ENCODE assay signal across 8 cellular contexts in the genomic region with DNA sequence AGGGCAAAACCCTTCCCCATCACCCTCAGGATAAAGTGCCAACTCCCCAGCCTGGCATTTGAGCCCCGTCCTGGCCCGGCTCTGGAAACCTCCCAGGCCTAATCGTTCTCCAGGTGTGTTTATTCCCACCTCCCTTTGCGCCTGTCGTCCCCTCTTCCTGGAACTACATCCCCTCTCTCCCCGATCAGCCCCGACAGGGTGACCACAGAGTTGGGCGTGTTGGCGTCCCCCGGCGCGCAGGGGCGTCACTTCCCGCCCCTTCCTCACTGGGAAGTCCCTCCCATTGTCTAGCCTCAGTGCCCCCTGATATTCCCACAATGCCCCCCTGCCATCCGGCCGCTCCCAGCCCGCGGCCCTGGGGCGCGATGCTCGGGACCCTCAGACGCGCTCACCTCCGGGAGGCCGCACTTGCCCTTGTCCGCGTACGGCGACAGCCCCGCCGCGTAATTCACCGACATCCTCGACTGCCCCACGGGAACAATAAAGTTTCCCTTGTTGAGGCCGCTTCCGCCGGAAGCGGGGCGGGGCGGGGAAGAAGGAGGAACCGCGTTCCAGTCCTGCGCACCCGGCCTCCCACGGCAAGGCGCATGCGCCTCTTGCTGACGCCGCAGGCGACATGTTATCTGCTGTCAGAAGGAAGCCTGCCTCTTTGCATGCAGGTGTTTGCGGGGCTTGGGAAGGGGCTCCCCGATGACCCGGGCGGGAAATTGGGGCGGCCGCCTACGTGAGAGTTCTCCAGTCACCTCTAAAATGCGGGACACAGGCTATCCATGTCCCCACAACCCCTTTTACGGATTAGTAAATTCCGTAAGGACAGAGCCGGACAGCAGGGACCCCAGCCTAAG. TPM values are rescaled to one million over a fixed set of nuclear protein-coding genes. Genes with fewer than 3 reads are reported as not detected.
DNase-seq lines count a peak whose midpoint lies in the region; ATAC-seq and TF ChIP-seq lines count a peak whose summit lies in the region.

A gene (plus strand): TSS at position 608 of the 845 bp plus-strand sequence. CDS start 3,737 bp downstream, outside the sequence.
A gene (minus strand): TSS at position 482 of the 845 bp plus-strand sequence. CDS start 24 bp downstream, at position 458.

- peaks cover 4% of the 10 kb centered on the region; the same call in 1 of the 2 replicates for H3K9me1 ChIP-seq in IMR-90 (ENCODE audit: insufficient read depth, low read length)

- H3K4me1 ChIP-seq in IMR-90 (ENCODE audit: control insufficient read depth, insufficient read depth, low read length): 0 out of 2 replicates have a peak, but pooled peaks cover 1% of the 10 kb centered on the region
- H3K4me1 ChIP-seq in PC-3 (ENCODE audit: insufficient read depth, low read length): peaks cover 8% of the 10 kb centered on the region; the same call in 1 of the 2 replicates

- no peak within 1 kb of the TSS for H3K18ac ChIP-seq in IMR-90 (ENCODE audit: low read depth, low read length)

- H3K9me3 ChIP-seq in IMR-90 (ENCODE audit: control insufficient read depth, insufficient read depth, low read length) (no peaks in the 10 kb centered on the region), PC-3 (ENCODE audit: low read length) (no peaks in the 10 kb centered on the region)

- TF ChIP-seq POLR2A in IMR-90 (IDR thresholded peaks at IDR 0.05; ENCODE audit: low read depth, low read length): peak; percentile 54; the same call in 1 of the 2 replicates

- no peak within 1 kb of the TSS; the same call in 2 of the 3 replicates for H2BK15ac ChIP-seq in IMR-90 (ENCODE audit: low read depth, low read length)

- peak within 1 kb of the TSS; percentile 73; the same call in 1 of the 2 replicates for H2BK120ac ChIP-seq in IMR-90 (ENCODE audit: low read depth, low read length)

- H3K9ac ChIP-seq in IMR-90 (ENCODE audit: low read depth, low read length) (peak within 1 kb of the TSS; percentile 80), PC-3 (ENCODE audit: low read length) (peak within 1 kb of the TSS; percentile 80)

- dilution Hi-C loops in IMR-90 (cut with HindIII; ENCODE audit: low sequenced_read_pairs, unreplicated experiment): no loop called here

- peak within 1 kb of the TSS; percentile 86 for H3K56ac ChIP-seq in IMR-90 (ENCODE audit: extremely low read depth, insufficient read depth, low read length)

- H3K4me2 ChIP-seq in IMR-90 (ENCODE audit: low read depth, low read length): peak within 1 kb of the TSS; percentile 71
- peak within 1 kb of the TSS; percentile 79 for H3K4me2 ChIP-seq in PC-3 (ENCODE audit: low read length)

- H3K23ac ChIP-seq in IMR-90 (ENCODE audit: low read depth, low read length): peak within 1 kb of the TSS; percentile 74; the same call in 1 of the 2 replicates

- H4K8ac ChIP-seq in IMR-90 (ENCODE audit: low read depth in 2 of 2, low read length in 2 of 2): peak within 1 kb of the TSS; percentile 90 to 94

- H4K20me1 ChIP-seq in IMR-90 (ENCODE audit: insufficient read depth, low read length): no peaks in the 10 kb centered on the region
- no peaks in the 10 kb centered on the region for H4K20me1 ChIP-seq in PC-3 (ENCODE audit: low read length)

- DNase-seq in COR-L47 (lab: John Stamatoyannopoulos, UW): peak; percentile 93
- DNase-seq in IMR-90: peak; percentile 95
- DNase-seq in PC-3: peak; percentile 93
- peak; percentile 95 for DNase-seq in activated T-cell treated with anti-CD3 and anti-CD28 coated beads, Interleukin-2, amount 50 U/mL, for 1 hour
- DNase-seq in epithelial cell of proximal tubule (ENCODE audit: low read depth): peak; percentile 55
- peak; percentile 97 for DNase-seq in mucosa of gallbladder (ENCODE audit: low spot score)
- DNase-seq in stimulated activated CD8-positive, alpha-beta memory T cell treated with anti-CD3 and anti-CD28 coated beads, Interleukin-4, amount 100 ng/mL, for 1 hour (ENCODE audit: low read depth in 2 of 2, low spot score in 1 of 2): peak; percentile 87 to 95

- H3K14ac ChIP-seq in IMR-90 (replicated peaks; ENCODE audit: low read depth, low read length): peak within 1 kb of the TSS; percentile 88

- peak within 1 kb of the TSS; percentile 96 for H2AK9ac ChIP-seq in IMR-90 (replicated peaks; ENCODE audit: low read depth, low read length, poor library complexity)

- H3K4ac ChIP-seq in IMR-90 (ENCODE audit: low read depth, low read length): peak within 1 kb of the TSS; percentile 85

- H2BK20ac ChIP-seq in IMR-90 (ENCODE audit: low read depth, low read length): no peak within 1 kb of the TSS

- WGBS in IMR-90 (ENCODE audit: extremely low coverage in 2 of 2, insufficient read length in 1 of 2), 2 experiments: 0% methylated on average over 7 of the region's 62 CpGs; no CpG with 5 or more reads in 1 of the 2 experiments

- H3K27me3 ChIP-seq in IMR-90 (ENCODE audit: control insufficient read depth, insufficient read depth, low read length): no peaks in the 10 kb centered on the region
- H3K27me3 ChIP-seq in PC-3 (ENCODE audit: low read length): no peaks in the 10 kb centered on the region

- in situ Hi-C loops in IMR-90 (cut with MboI; ENCODE audit: low sequenced_read_pairs): no loop called here

- peak within 1 kb of the TSS; percentile 63 for H4K91ac ChIP-seq in IMR-90 (ENCODE audit: insufficient read depth, low read depth, low read length)

- CTCF ChIA-PET in IMR-90 (lab: Yijun Ruan, JAX) (no interaction called here), PC-3 (lab: Charles Lee) (no interaction called here)

- intact Hi-C loops in IMR-90 (cut with micrococcal nuclease) (no loop called here), PC-3 (cut with micrococcal nuclease) (no loop called here)

- H3K27ac ChIP-seq in IMR-90 (ENCODE audit: insufficient read depth, low read length) (peak within 1 kb of the TSS; percentile 84), PC-3 (ENCODE audit: low read length) (peak within 1 kb of the TSS; percentile 45)

- H2BK5ac ChIP-seq in IMR-90 (ENCODE audit: low read depth, low read length, poor library complexity, severe bottlenecking): peak within 1 kb of the TSS; percentile 90

- peaks cover 10% of the 10 kb centered on the region for H3K36me3 ChIP-seq in IMR-90 (ENCODE audit: control insufficient read depth, insufficient read depth, low read length)
- H3K36me3 ChIP-seq in PC-3 (ENCODE audit: low read depth, low read length): no peaks in the 10 kb centered on the region

- BruUV-seq in IMR-90 (replicated peaks; lab: Mats Ljungman, UMichigan): no TSS peak
- TSS peak; percentile 71 for BruUV-seq in PC-3 (replicated peaks; lab: Mats Ljungman, UMichigan)

- peak; percentile 62 for ATAC-seq in GM21381 (IDR thresholded peaks at IDR 0.05; ENCODE audit: unreplicated experiment)
- peak; percentile 94 for ATAC-seq in IMR-90 (ENCODE audit: low read depth)
- peak; percentile 75 for ATAC-seq in PC-3

- H3K4me3 ChIP-seq in IMR-90 (ENCODE audit: insufficient read depth, low read depth, low read length): peak within 1 kb of the TSS; percentile 75
- H3K4me3 ChIP-seq in PC-3 (ENCODE audit: low read length): peak within 1 kb of the TSS; percentile 93
- H3K4me3 ChIP-seq in epithelial cell of proximal tubule (ENCODE audit: low read depth, low read length): peak within 1 kb of the TSS; percentile 100

- no peak for TF ChIP-seq CTCF in IMR-90 (conservative IDR thresholded peaks at IDR 0.05; ENCODE audit: low read depth, low read length)
- no peak for TF ChIP-seq CTCF in PC-3 (conservative IDR thresholded peaks at IDR 0.05; ENCODE audit: low read depth, low read length)
- TF ChIP-seq CTCF in epithelial cell of proximal tubule (conservative IDR thresholded peaks at IDR 0.05; ENCODE audit: low read depth, low read length): no peak

- no peaks in the 10 kb centered on the region for H3K9me2 ChIP-seq in PC-3 (replicated peaks; ENCODE audit: low read length)

- H2AK5ac ChIP-seq in IMR-90 (ENCODE audit: low read depth, low read length): peak within 1 kb of the TSS; percentile 83

- POLR2A ChIA-PET in IMR-90 (lab: Charles Lee; ENCODE audit: unreplicated experiment) (no interaction called here), PC-3 (lab: Charles Lee; ENCODE audit: unreplicated experiment) (no interaction called here)

- peaks cover 12% of the 10 kb centered on the region for H3K79me2 ChIP-seq in PC-3 (ENCODE audit: low read length)

- peak within 1 kb of the TSS; percentile 100 for H2AFZ ChIP-seq in IMR-90 (replicated peaks; ENCODE audit: low read length, poor library complexity)
- H2AFZ ChIP-seq in PC-3 (ENCODE audit: low read length): peak within 1 kb of the TSS; percentile 81

- TF ChIP-seq RAD21 in IMR-90 (IDR thresholded peaks at IDR 0.05; ENCODE audit: low read length): no peak

- no peaks in the 10 kb centered on the region for H3F3A ChIP-seq in PC-3 (ENCODE audit: low read length, unreplicated experiment)

- peaks cover 11 to 28% of the 10 kb centered on the region in 2 experiments for H3K79me1 ChIP-seq in IMR-90 (ENCODE audit: low read depth in 1 of 2, low read length in 2 of 2)

- H4K5ac ChIP-seq in IMR-90 (ENCODE audit: low read depth, low read length): peak within 1 kb of the TSS; percentile 76

TF ChIP-seq in IMR-90, 13 proteins besides CTCF, POLR2A, EP300 and RAD21 (continues in another document):
- TF ChIP-seq BHLHE40 (IDR thresholded peaks at IDR 0.05; ENCODE audit: low read depth, low read length) (no peak), MAFK (IDR thresholded peaks at IDR 0.05; ENCODE audit: low read depth, low read length) (no peak), RCOR1 (IDR thresholded peaks at IDR 0.05; ENCODE audit: insufficient replicate concordance, low read length) (no peak), CHD1 (IDR thresholded peaks at IDR 0.05; ENCODE audit: low read depth, low read length) (no peak)
- TF ChIP-seq, protein P1, sequence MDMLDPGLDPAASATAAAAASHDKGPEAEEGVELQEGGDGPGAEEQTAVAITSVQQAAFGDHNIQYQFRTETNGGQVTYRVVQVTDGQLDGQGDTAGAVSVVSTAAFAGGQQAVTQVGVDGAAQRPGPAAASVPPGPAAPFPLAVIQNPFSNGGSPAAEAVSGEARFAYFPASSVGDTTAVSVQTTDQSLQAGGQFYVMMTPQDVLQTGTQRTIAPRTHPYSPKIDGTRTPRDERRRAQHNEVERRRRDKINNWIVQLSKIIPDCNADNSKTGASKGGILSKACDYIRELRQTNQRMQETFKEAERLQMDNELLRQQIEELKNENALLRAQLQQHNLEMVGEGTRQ (IDR thresholded peaks at IDR 0.05; ENCODE audit: low read depth, low read length): 0 out of 2 replicates have a peak, but pooled peaks have one; percentile 2

RNA-seq across cellular contexts. Expression of the first gene that starts in this region (rescaled TPM):
- total RNA-seq in IMR-90 (2012; rRNA removed) (0.18 and 0.28 TPM in 2 replicates), PC-3 (2014; rRNA removed) (0.33 and 0.63 TPM in 2 replicates), epithelial cell of proximal tubule (not detected in 2 replicates), mucosa of gallbladder (3.4 TPM)
- polyA plus RNA-seq in IMR-90 (2012; rRNA removed): 0.21 and 0.29 TPM in 2 replicates
- polyA plus RNA-seq in IMR-90 (2012; cell fraction: cytosol; rRNA removed): 0.36 and 0.49 TPM in 2 replicates
- 2.2 and 2.3 TPM in 2 replicates for polyA plus RNA-seq in IMR-90 (2012; cell fraction: nucleus; rRNA removed; ENCODE audit: low replicate concordance)

RNA-seq across cellular contexts. Expression of the second gene that starts in this region (rescaled TPM):
- 3.9 and 6.1 TPM in 2 replicates for total RNA-seq in IMR-90 (2012; rRNA removed)
- 25.3 and 31.6 TPM in 2 replicates for polyA plus RNA-seq in IMR-90 (2012; rRNA removed)
- 18.1 and 26.8 TPM in 2 replicates for polyA plus RNA-seq in IMR-90 (2012; cell fraction: cytosol; rRNA removed)
- polyA plus RNA-seq in IMR-90 (2012; cell fraction: nucleus; rRNA removed; ENCODE audit: low replicate concordance): 58.7 and 204 TPM in 2 replicates
- 18.0 and 20.8 TPM in 2 replicates for total RNA-seq in PC-3 (2014; rRNA removed)
- total RNA-seq in epithelial cell of proximal tubule: 33.8 and 43.5 TPM in 2 replicates
- total RNA-seq in mucosa of gallbladder: 28.3 TPM

Comparison
In these comparisons a context has a peak if more than half of its experiments do, and no peak if none do; other contexts are left out.
1. Peak in every context shown above with its lines: DNase-seq, ATAC-seq, H3K4me3 ChIP-seq and H3K27ac ChIP-seq.